In the genomic region with DNA sequence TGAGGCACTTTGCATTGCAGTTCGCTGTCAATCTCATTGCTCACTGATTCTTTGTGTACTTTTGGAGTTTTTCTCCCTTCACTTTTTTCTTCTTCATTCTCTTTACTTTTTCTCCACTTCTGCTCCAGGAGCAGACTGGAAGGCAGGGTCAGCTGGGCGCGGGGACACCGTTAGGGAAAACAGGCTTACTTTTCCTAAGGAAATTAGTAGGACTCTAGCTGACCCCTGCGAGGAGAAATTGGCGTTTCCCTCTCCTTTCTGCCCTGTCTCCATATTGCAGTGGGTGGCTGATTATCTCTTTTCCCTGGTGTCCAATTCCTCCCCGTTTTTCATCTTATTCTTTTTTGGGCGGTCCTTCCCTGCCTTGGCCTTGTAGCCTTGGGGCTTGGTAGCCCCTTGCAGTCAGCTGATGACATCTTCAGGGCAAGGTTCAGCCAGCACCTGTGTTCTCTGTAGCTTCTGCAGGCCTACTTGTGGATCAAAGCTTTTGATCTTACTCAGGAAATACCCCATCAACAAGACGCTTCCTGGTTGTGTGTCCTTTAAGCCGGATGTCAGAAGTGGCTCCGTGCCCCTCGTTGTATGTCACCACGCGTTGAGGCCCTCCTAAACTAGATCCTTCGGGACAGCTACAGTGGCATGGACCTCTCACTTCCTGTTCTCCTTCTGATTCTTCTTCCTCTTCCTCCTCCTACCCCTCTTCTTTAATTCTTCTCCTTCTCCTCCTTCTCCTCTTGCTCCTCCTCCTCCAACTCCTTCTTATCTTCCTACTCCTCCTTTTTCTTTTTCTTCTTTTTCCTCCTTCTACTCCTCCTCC, we compare ENCODE assay signal across 8 cellular contexts. TPM values are rescaled to one million over a fixed set of nuclear protein-coding genes. Genes with fewer than 3 reads are reported as not detected.
A peak's percentile ranks its signal among the peaks of the same experiment; 100 is the strongest.
DNase-seq lines count a peak whose midpoint lies in the region; ATAC-seq lines count a peak whose summit lies in the region.

No MANE protein-coding gene starts in this region.

- peak overlapping the region; percentile 96 for H3K27ac Mint-ChIP-seq in activated T-helper 2 cell treated with anti-CD3 and anti-CD28 coated beads, Interferon-gamma antibody, Interleukin-2, Interleukin-4, amounts not matched to agents 10 μg/mL and 5 μg/mL and 100 μg/mL, durations not matched to agents 14 hours and 24 hours and 36 hours

- H3K36me3 ChIP-seq in muscle layer of colon (ENCODE audit: insufficient read depth, low read length): no peaks in the 10 kb centered on the region

- H3K9me3 ChIP-seq in muscle layer of colon (ENCODE audit: low read length): no peaks in the 10 kb centered on the region

- no peak overlapping the region for H3K9ac ChIP-seq in muscle layer of colon (ENCODE audit: low read length)

- H3K27me3 Mint-ChIP-seq in activated T-helper 2 cell treated with anti-CD3 and anti-CD28 coated beads, Interferon-gamma antibody, Interleukin-2, Interleukin-4, amounts not matched to agents 10 μg/mL and 5 μg/mL and 100 μg/mL, durations not matched to agents 14 hours and 24 hours and 36 hours (ENCODE audit: low read depth): no peaks in the 10 kb centered on the region

- peaks cover 26% of the 10 kb centered on the region for H3K4me1 ChIP-seq in muscle layer of colon (ENCODE audit: insufficient read depth, low read length)

- peak; percentile 16 for ATAC-seq in GM21786 (IDR thresholded peaks at IDR 0.05; ENCODE audit: unreplicated experiment)
- no peak for ATAC-seq in HG02642 (IDR thresholded peaks at IDR 0.05; ENCODE audit: poor library complexity, unreplicated experiment)

- peak overlapping the region; percentile 71 for H3K4me3 Mint-ChIP-seq in activated T-helper 2 cell treated with anti-CD3 and anti-CD28 coated beads, Interferon-gamma antibody, Interleukin-2, Interleukin-4, amounts not matched to agents 10 μg/mL and 5 μg/mL and 100 μg/mL, durations not matched to agents 14 hours and 24 hours and 36 hours (ENCODE audit: low read depth)

- intact Hi-C loops in activated T-helper 2 cell treated with anti-CD3 and anti-CD28 coated beads, Interferon-gamma antibody, Interleukin-2, Interleukin-4, amounts not matched to agents 10 μg/mL and 5 μg/mL and 100 μg/mL, durations not matched to agents 14 hours and 24 hours and 36 hours (cut with micrococcal nuclease): no loop called here

- H3K4me1 Mint-ChIP-seq in activated T-helper 2 cell treated with anti-CD3 and anti-CD28 coated beads, Interferon-gamma antibody, Interleukin-2, Interleukin-4, amounts not matched to agents 10 μg/mL and 5 μg/mL and 100 μg/mL, durations not matched to agents 14 hours and 24 hours and 36 hours (ENCODE audit: low read depth): peaks cover 40% of the 10 kb centered on the region

- DNase-seq in CD1c-positive myeloid dendritic cell (ENCODE audit: extremely low spot score): peak; percentile 5
- no peak for DNase-seq in activated T-helper 2 cell treated with anti-CD3 and anti-CD28 coated beads, Interferon-gamma antibody, Interleukin-2, Interleukin-4, amounts not matched to agents 10 μg/mL and 5 μg/mL and 100 μg/mL, durations not matched to agents 14 hours and 24 hours and 36 hours (ENCODE audit: low spot score)
- no peak for DNase-seq in Kasumi-1 (lab: John Stamatoyannopoulos, UW)
- DNase-seq in GOT3 (lab: John Stamatoyannopoulos, UW): no peak
- no peak for DNase-seq in activated CD4-positive, alpha-beta T cell treated with anti-CD3 and anti-CD28 coated beads, Interleukin-2, amount 50 U/mL, for 4 hours

- peak overlapping the region; percentile 23 for H3K27ac ChIP-seq in muscle layer of colon (ENCODE audit: low read depth, low read length)

- H3K9me3 Mint-ChIP-seq in activated T-helper 2 cell treated with anti-CD3 and anti-CD28 coated beads, Interferon-gamma antibody, Interleukin-2, Interleukin-4, amounts not matched to agents 10 μg/mL and 5 μg/mL and 100 μg/mL, durations not matched to agents 14 hours and 24 hours and 36 hours: no peaks in the 10 kb centered on the region

- H3K36me3 Mint-ChIP-seq in activated T-helper 2 cell treated with anti-CD3 and anti-CD28 coated beads, Interferon-gamma antibody, Interleukin-2, Interleukin-4, amounts not matched to agents 10 μg/mL and 5 μg/mL and 100 μg/mL, durations not matched to agents 14 hours and 24 hours and 36 hours (ENCODE audit: low read depth): peaks cover 6% of the 10 kb centered on the region

- peak overlapping the region in 1 of 2 donors; percentile 64 for H3K4me3 ChIP-seq in muscle layer of colon (ENCODE audit: low read depth in 1 of 2, low read length in 2 of 2)

- H3K27me3 ChIP-seq in muscle layer of colon (ENCODE audit: control insufficient read depth in 1 of 2, insufficient read depth in 2 of 2, low read length in 2 of 2): no peaks in the 10 kb centered on the region

RNA-seq across cellular contexts. Expression of a gene that starts 36.1 kb away (rescaled TPM):
- total RNA-seq in activated T-helper 2 cell treated with anti-CD3 and anti-CD28 coated beads, Interferon-gamma antibody, Interleukin-2, Interleukin-4, amounts not matched to agents 10 μg/mL and 5 μg/mL and 100 μg/mL, durations not matched to agents 14 hours and 24 hours and 36 hours: 33.9 and 36.5 TPM in 2 replicates
